27 cellular contexts compared by ENCODE assay signal in genomic region chr5:121675932-121676331, GRCh38.
"Had no signal": no experiment of that assay in that cellular context is flagged by ENCODE, and none has a peak within 500 bp of the region (broad histone marks: within the 10 kb centered on the region; RNA-seq: fewer than 3 reads in every experiment).

No MANE protein-coding gene starts in this region.

- H3K27me3 ChIP-seq: neural progenitor cell, ovary, right lobe of liver, sigmoid colon, stomach, thyroid gland, tibial nerve, upper lobe of left lung, vagina had no signal

- H3K9me3 ChIP-seq: ovary, psoas muscle, right lobe of liver, sigmoid colon, thoracic aorta, thyroid gland, vagina had no signal

- H3K4me1 ChIP-seq: neural progenitor cell, parathyroid adenoma, psoas muscle, right lobe of liver, sigmoid colon, stomach, thyroid gland, tibial nerve, upper lobe of left lung, vagina had no signal

- H3K4me3 Mint-ChIP-seq: natural killer cell treated with Interleukin-12 subunit alpha and Interleukin-12 subunit beta and Interleukin-15 and Interleukin-18, amount 100 ng/mL, for 72 hours; neural progenitor cell; stimulated activated effector memory CD8-positive, alpha-beta T cell treated with anti-CD3 and anti-CD28 coated beads, Interleukin-12 subunit alpha, Interleukin-12 subunit beta, amount 100 ng/mL, for 72 hours; stimulated activated naive B cell treated with anti-CD40 and anti-IgM and Interleukin-4, amounts not matched to agents 10 μg/mL and 1 μg/mL and 100 μg/mL, for 72 hours; stimulated activated naive CD8-positive, alpha-beta T cell treated with anti-CD3 and anti-CD28 coated beads, Interleukin-15, Interleukin-2, amounts not matched to agents 100 ng/mL and 50 ng/mL, for 24 hours had no signal

- H3K4me2 ChIP-seq: neural progenitor cell had no signal

- H3K27me3 Mint-ChIP-seq: natural killer cell treated with Interleukin-12 subunit alpha and Interleukin-12 subunit beta and Interleukin-15 and Interleukin-18, amount 100 ng/mL, for 72 hours; progenitor cell of endocrine pancreas; stimulated activated naive B cell treated with anti-CD40 and anti-IgM and Interleukin-4, amounts not matched to agents 10 μg/mL and 1 μg/mL and 100 μg/mL, for 72 hours; stimulated activated naive CD8-positive, alpha-beta T cell treated with anti-CD3 and anti-CD28 coated beads, Interleukin-15, Interleukin-2, amounts not matched to agents 100 ng/mL and 50 ng/mL, for 24 hours had no signal

- H3K27ac Mint-ChIP-seq: natural killer cell treated with Interleukin-12 subunit alpha and Interleukin-12 subunit beta and Interleukin-15 and Interleukin-18, amount 100 ng/mL, for 72 hours; neural progenitor cell; progenitor cell of endocrine pancreas; stimulated activated effector memory CD8-positive, alpha-beta T cell treated with anti-CD3 and anti-CD28 coated beads, Interleukin-12 subunit alpha, Interleukin-12 subunit beta, amount 100 ng/mL, for 72 hours; stimulated activated naive B cell treated with anti-CD40 and anti-IgM and Interleukin-4, amounts not matched to agents 10 μg/mL and 1 μg/mL and 100 μg/mL, for 72 hours; stimulated activated naive CD8-positive, alpha-beta T cell treated with anti-CD3 and anti-CD28 coated beads, Interleukin-15, Interleukin-2, amounts not matched to agents 100 ng/mL and 50 ng/mL, for 24 hours had no signal

- H3K36me3 ChIP-seq: ovary, right lobe of liver, sigmoid colon, stomach, thoracic aorta, thyroid gland, tibial nerve, upper lobe of left lung, vagina had no signal

- H3K4me1 Mint-ChIP-seq: neural progenitor cell; stimulated activated effector memory CD8-positive, alpha-beta T cell treated with anti-CD3 and anti-CD28 coated beads, Interleukin-12 subunit alpha, Interleukin-12 subunit beta, amount 100 ng/mL, for 72 hours; stimulated activated naive B cell treated with anti-CD40 and anti-IgM and Interleukin-4, amounts not matched to agents 10 μg/mL and 1 μg/mL and 100 μg/mL, for 72 hours had no signal

- H3K9me3 Mint-ChIP-seq: natural killer cell treated with Interleukin-12 subunit alpha and Interleukin-12 subunit beta and Interleukin-15 and Interleukin-18, amount 100 ng/mL, for 72 hours had no signal

- H3K27ac ChIP-seq: neural progenitor cell, ovary, parathyroid adenoma, psoas muscle, right lobe of liver, sigmoid colon, stomach, thoracic aorta, thyroid gland, tibial nerve, upper lobe of left lung, vagina had no signal

- H3K9ac ChIP-seq: neural progenitor cell, parathyroid adenoma had no signal

- H3K4me3 ChIP-seq: neural progenitor cell, ovary, psoas muscle, right lobe of liver, sigmoid colon, stomach, thoracic aorta, thyroid gland, tibial nerve, upper lobe of left lung, vagina had no signal

- H2AFZ ChIP-seq: neural progenitor cell, parathyroid adenoma had no signal

- H3K36me3 Mint-ChIP-seq: natural killer cell treated with Interleukin-12 subunit alpha and Interleukin-12 subunit beta and Interleukin-15 and Interleukin-18, amount 100 ng/mL, for 72 hours; neural progenitor cell; stimulated activated effector memory CD8-positive, alpha-beta T cell treated with anti-CD3 and anti-CD28 coated beads, Interleukin-12 subunit alpha, Interleukin-12 subunit beta, amount 100 ng/mL, for 72 hours; stimulated activated naive B cell treated with anti-CD40 and anti-IgM and Interleukin-4, amounts not matched to agents 10 μg/mL and 1 μg/mL and 100 μg/mL, for 72 hours had no signal

- DNase-seq: occipital lobe; ovary; posterior cingulate gyrus; psoas muscle; right cardiac atrium; right lobe of liver; sigmoid colon; small intestine; stimulated activated CD4-positive, alpha-beta T cell treated with anti-CD3 and anti-CD28 coated beads, Interleukin-15, amount 100 ng/mL, for 24 hours; stimulated activated CD4-positive, alpha-beta T cell treated with anti-CD3 and anti-CD28 coated beads, Interleukin-2, amount 100 ng/mL, for 24 hours; stimulated activated CD4-positive, alpha-beta T cell treated with anti-CD3 and anti-CD28 coated beads, Interleukin-2, amount 100 ng/mL, for 48 hours; stimulated activated CD4-positive, alpha-beta T cell treated with anti-CD3 and anti-CD28 coated beads, Interleukin-4, amount 100 ng/mL, for 24 hours; stimulated activated naive B cell treated with anti-CD40 and anti-IgM and Interleukin-4, amounts not matched to agents 10 μg/mL and 1 μg/mL and 100 μg/mL, for 72 hours; stimulated activated naive CD4-positive, alpha-beta T cell treated with Interleukin-2 at 50 U/mL for 16 hours; stomach; thyroid gland; trophoblast cell; upper lobe of left lung had no signal
